ENCODE assay signal across 9 cellular contexts in genomic region chr16:66427036-66427446, GRCh38. TPM values are rescaled to one million over a fixed set of nuclear protein-coding genes. Genes with fewer than 3 reads are reported as not detected.
DNase-seq lines count a peak whose midpoint lies in the region; ATAC-seq and TF ChIP-seq lines count a peak whose summit lies in the region.
"Had no signal": no experiment of that assay in that cellular context is flagged by ENCODE, and none has a peak within 500 bp of the region (broad histone marks: within the 10 kb centered on the region; RNA-seq: fewer than 3 reads in every experiment).

A gene with protein sequence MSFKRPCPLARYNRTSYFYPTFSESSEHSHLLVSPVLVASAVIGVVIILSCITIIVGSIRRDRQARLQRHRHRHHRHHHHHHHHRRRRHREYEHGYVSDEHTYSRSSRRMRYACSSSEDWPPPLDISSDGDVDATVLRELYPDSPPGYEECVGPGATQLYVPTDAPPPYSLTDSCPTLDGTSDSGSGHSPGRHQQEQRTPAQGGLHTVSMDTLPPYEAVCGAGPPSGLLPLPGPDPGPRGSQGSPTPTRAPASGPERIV (plus strand): TSS chr16:66427295. CDS start chr16:66437677, 10,382 bp downstream.

- ATAC-seq in foreskin keratinocyte (peak; percentile 49), HG03135 (IDR thresholded peaks at IDR 0.05; ENCODE audit: unreplicated experiment) (no peak)

- H3K27me3 ChIP-seq in foreskin keratinocyte (peaks cover 80% of the 10 kb centered on the region), parathyroid adenoma (ENCODE audit: control insufficient read depth, insufficient read depth, low read length) (no peaks in the 10 kb centered on the region)

- H3K4me3 ChIP-seq in parathyroid adenoma (ENCODE audit: low read depth, low read length): peak within 1 kb of the TSS; percentile 36

- peak within 1 kb of the TSS; percentile 79 for H3K4me2 ChIP-seq in parathyroid adenoma (ENCODE audit: low read length)

- H3K9me3 ChIP-seq in parathyroid adenoma (ENCODE audit: control insufficient read depth, low read length): no peaks in the 10 kb centered on the region

- no peak within 1 kb of the TSS for H3K9ac ChIP-seq in parathyroid adenoma

- H3K4me1 ChIP-seq in foreskin keratinocyte: no peaks in the 10 kb centered on the region
- peaks cover 6% of the 10 kb centered on the region for H3K4me1 ChIP-seq in parathyroid adenoma

- no peaks in the 10 kb centered on the region for H3K36me3 ChIP-seq in parathyroid adenoma (ENCODE audit: control insufficient read depth, insufficient read depth, low read length)

- DNase-seq in GM03348 (ENCODE audit: low spot score) (peak; percentile 84), SW480 (ENCODE audit: low spot score) (peak; percentile 17), foreskin keratinocyte (no peak), T-helper 2 cell (no peak), NCI-H1105 treated with DMSO at 0.1 percent for 48 hours (lab: John Stamatoyannopoulos, UW) (no peak), substantia nigra (lab: John Stamatoyannopoulos, UW) (no peak)

- TF ChIP-seq CTCF in foreskin keratinocyte (conservative IDR thresholded peaks at IDR 0.05) (no peak), parathyroid adenoma (IDR thresholded peaks at IDR 0.05) (no peak)

- no peaks in the 10 kb centered on the region for H3K79me2 ChIP-seq in parathyroid adenoma

- H3K27ac ChIP-seq in foreskin keratinocyte (no peak within 1 kb of the TSS), parathyroid adenoma (peak within 1 kb of the TSS; percentile 19), substantia nigra (ENCODE audit: low read depth, low read length, poor library complexity, severe bottlenecking) (no peak within 1 kb of the TSS)

- H2AFZ ChIP-seq in parathyroid adenoma: peak within 1 kb of the TSS; percentile 78

RNA-seq across cellular contexts. Expression of the gene that starts here (rescaled TPM):
- total RNA-seq in foreskin keratinocyte: 0.10 and 0.14 TPM in 2 replicates
- polyA plus RNA-seq in foreskin keratinocyte: 0.04 and 0.37 TPM in 2 replicates
- total RNA-seq: natural killer cell treated with Interleukin-12 subunit alpha and Interleukin-12 subunit beta and Interleukin-15 and Interleukin-18, amount 100 ng/mL, for 72 hours had no signal

Comparison
In these comparisons a context has a peak if more than half of its experiments do, and no peak if none do; other contexts are left out.
1. Peak in ATAC-seq in foreskin keratinocyte; RNA of the gene not detected or under 1 TPM.
2. DNase-seq: peak in GM03348 (single experiment) and SW480 (single experiment); none in foreskin keratinocyte (0 of 2), T-helper 2 cell (0 of 5), NCI-H1105 treated with DMSO at 0.1 percent for 48 hours (single experiment) and substantia nigra (0 of 49).